8 cellular contexts compared by ENCODE assay signal in genomic region chr16:69465083-69465721, GRCh38. TPM values are rescaled to one million over a fixed set of nuclear protein-coding genes. Genes with fewer than 3 reads are reported as not detected.
DNase-seq lines count a peak whose midpoint lies in the region; ATAC-seq, FAIRE-seq and TF ChIP-seq lines count a peak whose summit lies in the region.

No MANE protein-coding gene starts in this region.

- peaks cover 22% of the 10 kb centered on the region for H3K4me1 Mint-ChIP-seq in progenitor cell of endocrine pancreas (ENCODE audit: low read depth)

- no peaks in the 10 kb centered on the region for H3K27me3 ChIP-seq in GM12878 (replicated peaks in 1 of 2; ENCODE audit: control insufficient read depth in 2 of 2, insufficient read depth in 2 of 2, low read length in 1 of 2)

- FAIRE-seq in GM12878 (lab: Jason Lieb, UNC): peak; percentile 47

- WGBS in GM12878 (ENCODE audit: insufficient coverage, insufficient replicate concordance, low lambda C conversion rate, missing lambda C conversion rate): 42% methylated on average over 6 of the region's 6 CpGs

- H3K27me3 Mint-ChIP-seq in progenitor cell of endocrine pancreas: no peaks in the 10 kb centered on the region

- H4K20me1 ChIP-seq in GM12878 (ENCODE audit: control insufficient read depth, insufficient read depth): no peaks in the 10 kb centered on the region

- H3K4me2 ChIP-seq in GM12878 (ENCODE audit: control insufficient read depth, insufficient read depth): peak overlapping the region; percentile 39; the same call in 1 of the 2 replicates

- H3K36me3 Mint-ChIP-seq in progenitor cell of endocrine pancreas (ENCODE audit: insufficient read depth): peaks cover 5% of the 10 kb centered on the region

- H3K9me3 Mint-ChIP-seq in progenitor cell of endocrine pancreas (ENCODE audit: low read depth): no peaks in the 10 kb centered on the region

- in situ Hi-C loops in GM12878 (cut with MboI): no loop called here

- peak; percentile 55 to 75 for ATAC-seq in activated CD4-positive, CD25-positive, alpha-beta regulatory T cell treated with anti-CD3 and anti-CD28 coated beads, Interleukin-2, amount 50 U/mL, for 24 hours
- ATAC-seq in GM12878: peak; percentile 67
- ATAC-seq in GM18873 (IDR thresholded peaks at IDR 0.05; ENCODE audit: low FRiP score, unreplicated experiment): no peak

- SMC1A ChIA-PET in GM12878 (lab: Charles Lee; ENCODE audit: uncharacterized antibody, unreplicated experiment): interaction anchor here (0.9 to 2.3 kb wide), 11 partner anchors 10 to 102 kb away, joined by 3 to 19 read pairs (median 4); no protein-coding TSS in a partner anchor

- H3K4me1 ChIP-seq in GM12878 (ENCODE audit: control insufficient read depth, insufficient read depth, low read length): peaks cover 55% of the 10 kb centered on the region

- no peak overlapping the region for H3K4me3 Mint-ChIP-seq in progenitor cell of endocrine pancreas (ENCODE audit: low read depth)

- intact Hi-C loops in GM12878 (cut with micrococcal nuclease; ENCODE audit: unreplicated experiment): loop anchor here (5.0 kb wide), 2 partner anchors 33 to 57 kb away; no protein-coding TSS in a partner anchor

- no peaks in the 10 kb centered on the region for H3K9me3 ChIP-seq in GM12878 (replicated peaks; ENCODE audit: control insufficient read depth, insufficient read depth, low read length)

- peak overlapping the region; percentile 12 for H3K27ac ChIP-seq in GM12878 (ENCODE audit: control insufficient read depth, insufficient read depth)

- no peaks in the 10 kb centered on the region for H3K79me2 ChIP-seq in GM12878 (ENCODE audit: control insufficient read depth, insufficient read depth, low read length)

- H3K9ac ChIP-seq in GM12878 (ENCODE audit: control insufficient read depth, insufficient read depth, low read length): no peak overlapping the region

- CTCF ChIA-PET in GM12878 (lab: Yijun Ruan, JAX): interaction anchor here (0.8 to 3.5 kb wide), 8 partner anchors 10 to 289 kb away, joined by 3 to 25 read pairs (median 4); partner anchors contain the start of genes CYB5B and NOB1

- no peak overlapping the region for H2AFZ ChIP-seq in GM12878 (ENCODE audit: control insufficient read depth, low read depth, low read length)

- POLR2A ChIA-PET in GM12878 (lab: Charles Lee): interaction anchor here (0.6 to 1.5 kb wide), 5 partner anchors 9 to 307 kb away, joined by 3 to 5 read pairs (median 4); no protein-coding TSS in a partner anchor

- H3K27ac Mint-ChIP-seq in progenitor cell of endocrine pancreas: peak overlapping the region; percentile 73

- TF ChIP-seq CTCF in LNCaP clone FGC (IDR thresholded peaks at IDR 0.05; ENCODE audit: control insufficient read depth, extremely low read depth, insufficient read depth) (peak; percentile 43), GM12878 (IDR thresholded peaks at IDR 0.05 in 2 of 3, conservative IDR thresholded peaks at IDR 0.05 in 1 of 3; ENCODE audit: control insufficient read depth in 2 of 3, extremely low read depth in 1 of 3, insufficient read depth in 1 of 3, low read depth in 3 of 3, low read length in 3 of 3) (peak in 1 of 3 experiments; percentile 5; a peak in 1 of 6 replicates), progenitor cell of endocrine pancreas (IDR thresholded peaks at IDR 0.05; ENCODE audit: unreplicated experiment) (no peak)

- RAD21 ChIA-PET in GM12878 (lab: Charles Lee; ENCODE audit: unreplicated experiment): interaction anchor here (0.9 to 2.1 kb wide), 7 partner anchors 21 to 104 kb away, joined by 3 to 14 read pairs (median 3); no protein-coding TSS in a partner anchor

- peak; percentile 35; the same call in 1 of the 2 replicates for TF ChIP-seq RAD21 in GM12878 (IDR thresholded peaks at IDR 0.05; ENCODE audit: insufficient read depth, low read depth, low read length)

- no peak for DNase-seq in activated CD4-positive, CD25-positive, alpha-beta regulatory T cell treated with anti-CD3 and anti-CD28 coated beads, Interleukin-2, amount 50 U/mL, for 72 hours
- DNase-seq in LNCaP clone FGC (ENCODE audit: low read depth): peak; percentile 11
- peak; percentile 59 for DNase-seq in GM12878 (ENCODE audit: low read depth, low spot score)
- DNase-seq in progenitor cell of endocrine pancreas (ENCODE audit: low spot score, unreplicated experiment): no peak
- no peak for DNase-seq in NCI-H1694 (lab: John Stamatoyannopoulos, UW)
- no peak for DNase-seq in DMS114 treated with DMSO at 0.1 percent for 48 hours (lab: John Stamatoyannopoulos, UW; ENCODE audit: unreplicated experiment)

- no peak for TF ChIP-seq POLR2A in GM12878 (IDR thresholded peaks at IDR 0.05; ENCODE audit: low read depth, low read length)

- TF ChIP-seq EP300 in GM12878 (IDR thresholded peaks at IDR 0.05; ENCODE audit: borderline replicate concordance in 1 of 2, control insufficient read depth in 1 of 2, low read depth in 2 of 2, low read length in 2 of 2): peak in 1 of 2 experiments; percentile 53; a peak in 1 of 4 replicates

- BruUV-seq in GM12878 (replicated peaks; lab: Mats Ljungman, UMichigan): no TSS peak

- peaks cover 3% of the 10 kb centered on the region in 2 experiments; a peak in 2 of 4 replicates for H3K36me3 ChIP-seq in GM12878 (ENCODE audit: control insufficient read depth in 2 of 2, insufficient read depth in 2 of 2, low read length in 1 of 2)

- H3K4me3 ChIP-seq in LNCaP clone FGC (ENCODE audit: low read depth, low read length): no peak overlapping the region
- no peak overlapping the region for H3K4me3 ChIP-seq in GM12878

TF ChIP-seq in GM12878, 131 proteins besides CTCF, POLR2A, EP300 and RAD21 (continues in another document):
- TF ChIP-seq JUNB (IDR thresholded peaks at IDR 0.05) (peak; percentile 72), MTA2 (IDR thresholded peaks at IDR 0.05; ENCODE audit: low read depth) (peak; percentile 62), SPI1 (IDR thresholded peaks at IDR 0.05; ENCODE audit: borderline replicate concordance, insufficient read depth, low read depth, low read length) (peak; percentile 17; the same call in 1 of the 2 replicates), NR2C1 (IDR thresholded peaks at IDR 0.05) (peak; percentile 87), DPF2 (IDR thresholded peaks at IDR 0.05) (peak; percentile 75; the same call in 1 of the 2 replicates), EGR1 (IDR thresholded peaks at IDR 0.05; ENCODE audit: borderline replicate concordance in 1 of 2, low read depth in 2 of 2, low read length in 2 of 2) (no peak), WRNIP1 (IDR thresholded peaks at IDR 0.05; ENCODE audit: borderline replicate concordance, low read depth, low read length) (no peak), GATAD2B (conservative IDR thresholded peaks at IDR 0.05; ENCODE audit: low read depth) (0 out of 2 replicates have a peak, but pooled peaks have one; percentile 32), SMAD5 (IDR thresholded peaks at IDR 0.05; ENCODE audit: low read depth) (no peak), CHD1 (IDR thresholded peaks at IDR 0.05; ENCODE audit: low read depth, low read length) (no peak), ZNF24 (IDR thresholded peaks at IDR 0.05) (no peak), IKZF2 (IDR thresholded peaks at IDR 0.05) (peak; percentile 59 to 64; a peak in 3 of 4 replicates), ATF7 (IDR thresholded peaks at IDR 0.05; ENCODE audit: low read depth) (peak; percentile 32; the same call in 1 of the 2 replicates), KDM1A (IDR thresholded peaks at IDR 0.05; ENCODE audit: borderline replicate concordance) (no peak)
- TF ChIP-seq, protein P1, sequence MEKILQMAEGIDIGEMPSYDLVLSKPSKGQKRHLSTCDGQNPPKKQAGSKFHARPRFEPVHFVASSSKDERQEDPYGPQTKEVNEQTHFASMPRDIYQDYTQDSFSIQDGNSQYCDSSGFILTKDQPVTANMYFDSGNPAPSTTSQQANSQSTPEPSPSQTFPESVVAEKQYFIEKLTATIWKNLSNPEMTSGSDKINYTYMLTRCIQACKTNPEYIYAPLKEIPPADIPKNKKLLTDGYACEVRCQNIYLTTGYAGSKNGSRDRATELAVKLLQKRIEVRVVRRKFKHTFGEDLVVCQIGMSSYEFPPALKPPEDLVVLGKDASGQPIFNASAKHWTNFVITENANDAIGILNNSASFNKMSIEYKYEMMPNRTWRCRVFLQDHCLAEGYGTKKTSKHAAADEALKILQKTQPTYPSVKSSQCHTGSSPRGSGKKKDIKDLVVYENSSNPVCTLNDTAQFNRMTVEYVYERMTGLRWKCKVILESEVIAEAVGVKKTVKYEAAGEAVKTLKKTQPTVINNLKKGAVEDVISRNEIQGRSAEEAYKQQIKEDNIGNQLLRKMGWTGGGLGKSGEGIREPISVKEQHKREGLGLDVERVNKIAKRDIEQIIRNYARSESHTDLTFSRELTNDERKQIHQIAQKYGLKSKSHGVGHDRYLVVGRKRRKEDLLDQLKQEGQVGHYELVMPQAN (conservative IDR thresholded peaks at IDR 0.05): 0 out of 2 replicates have a peak, but pooled peaks have one; percentile 0
- TF ChIP-seq, protein P2, sequence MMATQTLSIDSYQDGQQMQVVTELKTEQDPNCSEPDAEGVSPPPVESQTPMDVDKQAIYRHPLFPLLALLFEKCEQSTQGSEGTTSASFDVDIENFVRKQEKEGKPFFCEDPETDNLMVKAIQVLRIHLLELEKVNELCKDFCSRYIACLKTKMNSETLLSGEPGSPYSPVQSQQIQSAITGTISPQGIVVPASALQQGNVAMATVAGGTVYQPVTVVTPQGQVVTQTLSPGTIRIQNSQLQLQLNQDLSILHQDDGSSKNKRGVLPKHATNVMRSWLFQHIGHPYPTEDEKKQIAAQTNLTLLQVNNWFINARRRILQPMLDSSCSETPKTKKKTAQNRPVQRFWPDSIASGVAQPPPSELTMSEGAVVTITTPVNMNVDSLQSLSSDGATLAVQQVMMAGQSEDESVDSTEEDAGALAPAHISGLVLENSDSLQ (IDR thresholded peaks at IDR 0.05): no peak

RNA-seq across cellular contexts. Expression of gene CYB5B, which starts 40.8 kb away (rescaled TPM):
- total RNA-seq in GM12878 (2013; cell fraction: nucleolus; rRNA removed): 94.6 and 94.7 TPM in 2 replicates
- total RNA-seq in GM12878 (2014; rRNA removed) (161 and 206 TPM in 2 replicates), GM12878 (2014; rRNA removed; fragmentation: Illumina TruSeq; extraction: Trizol) (175 and 180 TPM in 2 replicates), GM12878 (2021) (168 TPM in 2 replicates), progenitor cell of endocrine pancreas (104 and 108 TPM in 2 replicates)
- polyA plus RNA-seq in GM12878 (2011; ENCODE audit: low read depth): 42.6 TPM
- polyA plus RNA-seq in GM12878 (2011; rRNA removed) (293 and 322 TPM in 2 replicates), GM12878 (2014; fragmentation: Illumina TruSeq; extraction: Trizol) (305 and 355 TPM in 2 replicates), GM12878 (2014; fragmentation: Nextera tagmentation; extraction: Ambion mirVana) (100 to 1,000 TPM; 170 to 182 TPM), GM12878 (2014; rRNA removed) (141 and 145 TPM in 2 replicates), GM12878 (2016; fragmentation: Nextera tagmentation; extraction: Ambion mirVana) (100 to 1,000 TPM; 239 to 244 TPM)
- polyA plus RNA-seq in GM12878 (2011; cell fraction: cytosol; rRNA removed): 176 and 203 TPM in 2 replicates
- polyA plus RNA-seq in GM12878 (2011; cell fraction: nucleus; rRNA removed): 71.0 and 74.5 TPM in 2 replicates
- 89.1 and 101 TPM in 2 replicates for polyA plus RNA-seq in GM12878 (2012)
- polyA minus RNA-seq in GM12878 (2011; rRNA and poly(A)+ RNA removed): 219 and 220 TPM in 2 replicates
- 31.8 and 52.9 TPM in 2 replicates for polyA minus RNA-seq in GM12878 (2011; cell fraction: cytosol; rRNA and poly(A)+ RNA removed)
- 32.6 and 58.0 TPM in 2 replicates for polyA minus RNA-seq in GM12878 (2011; cell fraction: nucleus; rRNA and poly(A)+ RNA removed)

Comparison
In these comparisons a context has a peak if more than half of its experiments do, and no peak if none do; other contexts are left out.
1. DNase-seq: peak in LNCaP clone FGC (single experiment) and GM12878 (single experiment); none in activated CD4-positive, CD25-positive, alpha-beta regulatory T cell treated with anti-CD3 and anti-CD28 coated beads, Interleukin-2, amount 50 U/mL, for 72 hours (single experiment), progenitor cell of endocrine pancreas (single experiment), NCI-H1694 (single experiment) and DMS114 treated with DMSO at 0.1 percent for 48 hours (single experiment).